8 cellular contexts compared by ENCODE assay signal in genomic region chr16:85316321-85316919, GRCh38.
DNase-seq lines count a peak whose midpoint lies in the region; ATAC-seq and TF ChIP-seq lines count a peak whose summit lies in the region.

No MANE protein-coding gene starts in this region.

- peaks cover 9% of the 10 kb centered on the region for H3K4me1 Mint-ChIP-seq in CD14-positive monocyte
- peaks cover 8% of the 10 kb centered on the region for H3K4me1 Mint-ChIP-seq in activated naive CD4-positive, alpha-beta T cell treated with anti-CD3 and anti-CD28 coated beads for 36 hours (ENCODE audit: low read depth)

- H3K36me3 ChIP-seq in NT2/D1 (ENCODE audit: insufficient read depth, insufficient read length, low read length) (no peaks in the 10 kb centered on the region), cardiac muscle cell (no peaks in the 10 kb centered on the region)

- H3K27me3 ChIP-seq in NT2/D1 (ENCODE audit: insufficient read depth, insufficient read length) (no peaks in the 10 kb centered on the region), cardiac muscle cell (no peaks in the 10 kb centered on the region)

- peaks cover 14 to 23% (median 19%) of the 10 kb centered on the region in 3 donors for H3K27me3 Mint-ChIP-seq in CD14-positive monocyte (ENCODE audit: low read depth in 3 of 3)
- H3K27me3 Mint-ChIP-seq in activated naive CD4-positive, alpha-beta T cell treated with anti-CD3 and anti-CD28 coated beads for 36 hours (ENCODE audit: low read depth), result no peaks in the 10 kb centered on the region

- TF ChIP-seq CTCF in CD14-positive monocyte (IDR thresholded peaks at IDR 0.05) (peak; percentile 91), cardiac muscle cell (IDR thresholded peaks at IDR 0.05; ENCODE audit: low read depth, low read length) (peak; percentile 95)

- ATAC-seq in HG03045 (IDR thresholded peaks at IDR 0.05; ENCODE audit: unreplicated experiment) (no peak), GM21576 (IDR thresholded peaks at IDR 0.05; ENCODE audit: unreplicated experiment) (no peak)

- H3K36me3 Mint-ChIP-seq in CD14-positive monocyte, result peaks cover 0 to 5% of the 10 kb centered on the region in 2 donors
- H3K36me3 Mint-ChIP-seq in activated naive CD4-positive, alpha-beta T cell treated with anti-CD3 and anti-CD28 coated beads for 36 hours (ENCODE audit: low read depth), result no peaks in the 10 kb centered on the region

- H3K4me3 ChIP-seq in NT2/D1 (ENCODE audit: insufficient read length, low read depth) (no peak overlapping the region), cardiac muscle cell (no peak overlapping the region)

- no peak overlapping the region for H3K4me3 Mint-ChIP-seq in CD14-positive monocyte
- no peak overlapping the region for H3K4me3 Mint-ChIP-seq in activated naive CD4-positive, alpha-beta T cell treated with anti-CD3 and anti-CD28 coated beads for 36 hours

- CTCF ChIA-PET in activated naive CD4-positive, alpha-beta T cell treated with anti-CD3 and anti-CD28 coated beads for 36 hours (lab: Charles Lee), result no interaction called here

- DNase-seq in CD14-positive monocyte (ENCODE audit: low spot score), result no peak
- DNase-seq in H4 (ENCODE audit: low spot score), result peak; percentile 77
- peak; percentile 70 for DNase-seq in NT2/D1 (ENCODE audit: low read depth, low spot score)
- DNase-seq in activated naive CD4-positive, alpha-beta T cell treated with anti-CD3 and anti-CD28 coated beads for 36 hours, result peak; percentile 62
- peak; percentile 68 to 80 for DNase-seq in cardiac muscle cell (ENCODE audit: low read depth in 1 of 2, low spot score in 1 of 2)
- DNase-seq in renal cortical epithelial cell (ENCODE audit: low read depth), result peak; percentile 44

- H3K27ac ChIP-seq in cardiac muscle cell, result no peak overlapping the region

- peak overlapping the region; percentile 26 for H3K9ac ChIP-seq in NT2/D1 (ENCODE audit: insufficient read length, low read depth)

- intact Hi-C loops in CD14-positive monocyte (cut with micrococcal nuclease), result no loop called here
- intact Hi-C loops in activated naive CD4-positive, alpha-beta T cell treated with anti-CD3 and anti-CD28 coated beads for 36 hours (cut with micrococcal nuclease), result no loop called here

- H3K4me1 ChIP-seq in NT2/D1 (ENCODE audit: insufficient read depth, insufficient read length) (peaks cover 57% of the 10 kb centered on the region), cardiac muscle cell (ENCODE audit: low read depth) (peaks cover 45% of the 10 kb centered on the region)

- no peaks in the 10 kb centered on the region for H3K9me3 Mint-ChIP-seq in CD14-positive monocyte
- no peaks in the 10 kb centered on the region for H3K9me3 Mint-ChIP-seq in activated naive CD4-positive, alpha-beta T cell treated with anti-CD3 and anti-CD28 coated beads for 36 hours

- H3K9me3 ChIP-seq in NT2/D1 (ENCODE audit: insufficient read depth, low read length), result no peaks in the 10 kb centered on the region
- H3K9me3 ChIP-seq in cardiac muscle cell (ENCODE audit: low read depth), result no peaks in the 10 kb centered on the region

- H3K27ac Mint-ChIP-seq in CD14-positive monocyte, result no peak overlapping the region
- H3K27ac Mint-ChIP-seq in activated naive CD4-positive, alpha-beta T cell treated with anti-CD3 and anti-CD28 coated beads for 36 hours, result no peak overlapping the region
